Comparison of ENCODE assay signal across 13 cellular contexts in genomic region chr1:209673631-209674417, GRCh38. TPM values are rescaled to one million over a fixed set of nuclear protein-coding genes. Genes with fewer than 3 reads are reported as not detected.
DNase-seq lines count a peak whose midpoint lies in the region; ATAC-seq and TF ChIP-seq lines count a peak whose summit lies in the region.
"Had no signal": no experiment of that assay in that cellular context is flagged by ENCODE, and none has a peak within 500 bp of the region (broad histone marks: within the 10 kb centered on the region; RNA-seq: fewer than 3 reads in every experiment).

No MANE protein-coding gene starts in this region.

- H3K4me3 ChIP-seq in GM23338 = peak overlapping the region; percentile 83; the same call in 1 of the 2 replicates
- H3K4me3 ChIP-seq in PC-9 = peak overlapping the region; percentile 3; the same call in 1 of the 2 replicates
- H3K4me3 ChIP-seq: ovary had no signal

- no peaks in the 10 kb centered on the region for H3K9me3 ChIP-seq in PC-9 (ENCODE audit: insufficient read depth, low read depth)
- H3K9me3 ChIP-seq: ovary, Peyer's patch had no signal

- POLR2A ChIA-PET in PC-9 (lab: Charles Lee; ENCODE audit: unreplicated experiment) = no interaction called here

- CTCF ChIA-PET in PC-9 (lab: Charles Lee) = no interaction called here

- ATAC-seq in GM23338 (no peak), GM21423 (IDR thresholded peaks at IDR 0.05; ENCODE audit: unreplicated experiment) (no peak), HG03097 (IDR thresholded peaks at IDR 0.05; ENCODE audit: low FRiP score, unreplicated experiment) (no peak)

- peak overlapping the region; percentile 63; the same call in 1 of the 2 replicates for H2AFZ ChIP-seq in GM23338
- no peak overlapping the region; the same call in 1 of the 2 replicates for H2AFZ ChIP-seq in PC-9

- H3K27ac Mint-ChIP-seq in GM23338 (peak overlapping the region; percentile 72; the same call in 1 of the 2 replicates), progenitor cell of endocrine pancreas (peak overlapping the region; percentile 4)

- H3K4me1 Mint-ChIP-seq in GM23338 (peaks cover 25% of the 10 kb centered on the region), progenitor cell of endocrine pancreas (ENCODE audit: low read depth) (peaks cover 25% of the 10 kb centered on the region)

- H3K27ac ChIP-seq in GM23338 (ENCODE audit: low read depth) (no peak overlapping the region; the same call in 1 of the 2 replicates), PC-9 (peak overlapping the region; percentile 81)

- intact Hi-C loops in PC-9 (cut with micrococcal nuclease; ENCODE audit: unreplicated experiment) = no loop called here

- H3K4me2 ChIP-seq in GM23338 (peak overlapping the region; percentile 99), PC-9 (peak overlapping the region; percentile 76)

- H3K27me3 Mint-ChIP-seq in GM23338 (ENCODE audit: insufficient read depth, low read depth, poor library complexity) = peaks cover 45% of the 10 kb centered on the region
- H3K27me3 Mint-ChIP-seq in progenitor cell of endocrine pancreas = peaks cover 81% of the 10 kb centered on the region

- no peaks in the 10 kb centered on the region for H3K36me3 ChIP-seq in GM23338 (ENCODE audit: insufficient read depth)
- H3K36me3 ChIP-seq in PC-9 (ENCODE audit: low read depth) = no peaks in the 10 kb centered on the region
- H3K36me3 ChIP-seq: ovary, Peyer's patch had no signal

- H3K9me3 Mint-ChIP-seq in GM23338 (no peaks in the 10 kb centered on the region; the same call in 2 of the 3 replicates), progenitor cell of endocrine pancreas (ENCODE audit: low read depth) (peaks cover 3% of the 10 kb centered on the region)

- peak overlapping the region; percentile 79 for H3K4me3 Mint-ChIP-seq in GM23338
- peak overlapping the region; percentile 4 for H3K4me3 Mint-ChIP-seq in progenitor cell of endocrine pancreas (ENCODE audit: low read depth)

- H3K27me3 ChIP-seq in GM23338 (ENCODE audit: insufficient read depth) (peaks cover 65% of the 10 kb centered on the region), PC-9 (ENCODE audit: insufficient read depth, low read depth) (no peaks in the 10 kb centered on the region)
- H3K27me3 ChIP-seq: ovary, Peyer's patch had no signal

- H4K20me1 ChIP-seq in GM23338 (replicated peaks; ENCODE audit: insufficient read depth) (no peaks in the 10 kb centered on the region), PC-9 (ENCODE audit: insufficient read depth) (no peaks in the 10 kb centered on the region)

- TF ChIP-seq CTCF in GM23338 (conservative IDR thresholded peaks at IDR 0.05; ENCODE audit: low read depth in 2 of 2) (no peak), PC-9 (conservative IDR thresholded peaks at IDR 0.05) (no peak), progenitor cell of endocrine pancreas (IDR thresholded peaks at IDR 0.05; ENCODE audit: unreplicated experiment) (no peak)

- H3K36me3 Mint-ChIP-seq in GM23338 (ENCODE audit: low read depth) (no peaks in the 10 kb centered on the region), progenitor cell of endocrine pancreas (ENCODE audit: insufficient read depth) (no peaks in the 10 kb centered on the region)

- DNase-seq in GM23338 (ENCODE audit: low spot score) (no peak), PC-9 (no peak), fibroblast of the conjunctiva (ENCODE audit: low read depth) (peak; percentile 53), progenitor cell of endocrine pancreas (ENCODE audit: low spot score, unreplicated experiment) (no peak), NCI-H345 (lab: John Stamatoyannopoulos, UW) (no peak), GM19240 (ENCODE audit: insufficient read length, low spot score) (no peak)
- DNase-seq: GDM1, hippocampal formation, NCI-H1048, ovary had no signal

- H3K4me1 ChIP-seq in GM23338 (ENCODE audit: insufficient read depth) (peaks cover 19% of the 10 kb centered on the region), PC-9 (replicated peaks; ENCODE audit: insufficient read depth) (peaks cover 59% of the 10 kb centered on the region)

- BruUV-seq in PC-9 (replicated peaks; lab: Mats Ljungman, UMichigan) = no TSS peak

- H3K79me2 ChIP-seq in GM23338 (replicated peaks; ENCODE audit: insufficient read depth) = no peaks in the 10 kb centered on the region
- no peaks in the 10 kb centered on the region for H3K79me2 ChIP-seq in PC-9 (ENCODE audit: low read depth)

- H3F3A ChIP-seq in GM23338 (replicated peaks; ENCODE audit: low read depth) (no peaks in the 10 kb centered on the region), PC-9 (ENCODE audit: insufficient read depth, low read depth) (peaks cover 36% of the 10 kb centered on the region)

- H3K9me2 ChIP-seq in GM23338 (ENCODE audit: insufficient read depth) (peaks cover 15% of the 10 kb centered on the region; the same call in 1 of the 2 replicates), PC-9 (ENCODE audit: insufficient read depth) (no peaks in the 10 kb centered on the region)

TF ChIP-seq in GM23338, 12 proteins besides CTCF, POLR2A, EP300 and RAD21:
- TF ChIP-seq ZNF331 (CRISPR knock-in tag; IDR thresholded peaks at IDR 0.05; ENCODE audit: low read depth) (no peak), ZNF462 (CRISPR knock-in tag; IDR thresholded peaks at IDR 0.05) (no peak), ZNF114 (CRISPR knock-in tag; IDR thresholded peaks at IDR 0.05) (no peak)

RNA-seq across cellular contexts. Expression of gene G0S2, which starts 1.4 kb away (rescaled TPM):
- 0.43 and 3.2 TPM in 2 replicates for total RNA-seq in GM23338 (2014; rRNA removed; shearing (Covaris generic))
- polyA plus RNA-seq in GM23338 (2016; fragmentation: Nextera tagmentation; extraction: Ambion mirVana) = 6.0 and 8.2 TPM in 2 replicates
- total RNA-seq in PC-9 (2021) = 2.4 and 4.9 TPM in 2 replicates
- 0.60 and 0.79 TPM in 2 replicates for total RNA-seq in progenitor cell of endocrine pancreas

RNA-seq across cellular contexts. Expression of gene LAMB3, which starts 21.6 kb away (rescaled TPM):
- 0.52 and 0.93 TPM in 2 replicates for total RNA-seq in GM23338 (2014; rRNA removed; shearing (Covaris generic))
- 0.05 and 0.19 TPM in 2 replicates for polyA plus RNA-seq in GM23338 (2016; fragmentation: Nextera tagmentation; extraction: Ambion mirVana)
- 90.0 and 142 TPM in 2 replicates for total RNA-seq in PC-9 (2021)
- total RNA-seq in progenitor cell of endocrine pancreas = 10.7 and 12.5 TPM in 2 replicates

RNA-seq across cellular contexts. Expression of gene HSD11B1, which starts 30.8 kb away (rescaled TPM):
- total RNA-seq in GM23338 (2014; rRNA removed; shearing (Covaris generic)) = not detected in 2 replicates
- not detected in 2 replicates for polyA plus RNA-seq in GM23338 (2016; fragmentation: Nextera tagmentation; extraction: Ambion mirVana)
- total RNA-seq in PC-9 (2021) (not detected in 2 replicates), progenitor cell of endocrine pancreas (not detected in 2 replicates)
